ENCODE assay signal across 20 cellular contexts in genomic region chr1:244675167-244675566, GRCh38.
"Had no signal": no experiment of that assay in that cellular context is flagged by ENCODE, and none has a peak within 500 bp of the region (broad histone marks: within the 10 kb centered on the region; RNA-seq: fewer than 3 reads in every experiment).

No MANE protein-coding gene starts in this region.

- H3K27me3 ChIP-seq: transverse colon, vagina had no signal

- H3K4me2 ChIP-seq: smooth muscle cell had no signal

- DNase-seq: activated CD4-positive, alpha-beta T cell treated with anti-CD3 and anti-CD28 coated beads, Interleukin-2, amount 50 U/mL, for 48 hours; activated CD8-positive, alpha-beta memory T cell treated with anti-CD3 and anti-CD28 coated beads, Interleukin-2, amount 10 ng/mL, durations not matched to agents 7 days and 5 days; activated T-cell treated with anti-CD3 and anti-CD28 coated beads, Interleukin-2, amount 50 U/mL, for 1 hour; amygdala; endodermal cell; left colon; midbrain; stimulated activated CD4-positive, alpha-beta T cell treated with anti-CD3 and anti-CD28 coated beads, Interleukin-4, amount 100 ng/mL, for 4 hours; stimulated activated CD8-positive, alpha-beta memory T cell treated with anti-CD3 and anti-CD28 coated beads, Interleukin-4, amount 100 ng/mL, for 48 hours; stimulated activated naive CD4-positive, alpha-beta T cell treated with Interleukin-2 at 50 U/mL for 16 hours; T-helper 1 cell; T1000; transverse colon had no signal

- FAIRE-seq: islet of Langerhans had no signal

- H3K4me3 ChIP-seq: lung, smooth muscle cell, transverse colon, vagina had no signal

- H3K9ac ChIP-seq: parathyroid adenoma had no signal

- H2AFZ ChIP-seq: parathyroid adenoma had no signal

- H3K9me3 ChIP-seq: transverse colon, vagina had no signal

- H3K27ac ChIP-seq: parathyroid adenoma, transverse colon, vagina, VCaP had no signal

- H3K4me1 ChIP-seq: parathyroid adenoma had no signal

- ATAC-seq: activated CD8-positive, alpha-beta memory T cell treated with anti-CD3 and anti-CD28 coated beads, Interleukin-2, amount 10 ng/mL, durations not matched to agents 7 days and 5 days; activated naive CD4-positive, alpha-beta T cell treated with anti-CD3 and anti-CD28 coated beads, Interleukin-2, amount 50 U/mL, for 72 hours; left colon had no signal

- H3K36me3 ChIP-seq: vagina had no signal
